Comparison of ENCODE assay signal across 11 cellular contexts in the genomic region with DNA sequence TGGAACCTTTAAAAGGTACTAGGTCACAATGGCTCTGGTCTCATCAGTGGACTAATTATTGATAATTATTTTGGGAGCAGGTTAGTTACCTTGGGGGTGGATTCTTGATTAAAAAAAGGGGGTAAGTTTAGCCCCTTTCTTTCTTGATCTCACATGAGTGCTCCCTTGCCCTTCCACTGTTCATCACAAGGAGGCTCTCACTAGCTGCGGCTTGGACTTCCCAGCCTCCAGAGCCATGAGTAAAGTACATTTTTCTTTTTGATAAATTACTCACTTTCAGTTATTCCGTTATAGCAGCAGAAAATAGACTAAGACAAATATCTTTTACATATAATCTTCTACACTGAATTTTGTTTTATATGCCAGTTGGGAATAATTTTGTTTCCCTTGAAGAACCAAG.
"Had no signal": no experiment of that assay in that cellular context is flagged by ENCODE, and none has a peak within 500 bp of the region (broad histone marks: within the 10 kb centered on the region; RNA-seq: fewer than 3 reads in every experiment).

No MANE protein-coding gene starts in this region.

- H3K9me3 Mint-ChIP-seq: central memory CD8-positive, alpha-beta T cell; nephron had no signal

- H3K4me1 Mint-ChIP-seq: central memory CD8-positive, alpha-beta T cell; nephron; T-cell had no signal

- H3K4me3 Mint-ChIP-seq: activated CD8-positive, alpha-beta T cell treated with anti-CD3 and anti-CD28 coated beads for 36 hours; central memory CD8-positive, alpha-beta T cell; dendritic cell treated with granulocyte-macrophage colony-stimulating factor and Interleukin-4, amounts not matched to agents 40 ng/mL and 50 ng/mL, for 4 days; nephron; T-cell had no signal

- H3K36me3 Mint-ChIP-seq: T-cell had no signal

- H3K27me3 Mint-ChIP-seq: activated CD8-positive, alpha-beta T cell treated with anti-CD3 and anti-CD28 coated beads for 36 hours; central memory CD8-positive, alpha-beta T cell; dendritic cell treated with granulocyte-macrophage colony-stimulating factor and Interleukin-4, amounts not matched to agents 40 ng/mL and 50 ng/mL, for 4 days; T-cell had no signal

- H3K27ac Mint-ChIP-seq: activated CD8-positive, alpha-beta T cell treated with anti-CD3 and anti-CD28 coated beads for 36 hours; dendritic cell treated with granulocyte-macrophage colony-stimulating factor and Interleukin-4, amounts not matched to agents 40 ng/mL and 50 ng/mL, for 4 days; nephron; T-cell had no signal

- DNase-seq: activated CD4-positive, alpha-beta T cell treated with anti-CD3 and anti-CD28 coated beads for 4 hours; activated CD8-positive, alpha-beta T cell treated with anti-CD3 and anti-CD28 coated beads for 36 hours; activated naive CD4-positive, alpha-beta T cell treated with Interleukin-2 at 50 U/mL for 16 hours; mammary epithelial cell; stimulated activated CD4-positive, alpha-beta T cell treated with anti-CD3 and anti-CD28 coated beads, Interleukin-2, amount 100 ng/mL, for 48 hours; stimulated activated naive CD8-positive, alpha-beta T cell treated with anti-CD3 and anti-CD28 coated beads, Interleukin-15, Interleukin-2, amounts not matched to agents 100 U/mL and 50 U/mL, for 24 hours; T-cell; T1000 had no signal
